ENCODE assay signal across 19 cellular contexts in the genomic region with DNA sequence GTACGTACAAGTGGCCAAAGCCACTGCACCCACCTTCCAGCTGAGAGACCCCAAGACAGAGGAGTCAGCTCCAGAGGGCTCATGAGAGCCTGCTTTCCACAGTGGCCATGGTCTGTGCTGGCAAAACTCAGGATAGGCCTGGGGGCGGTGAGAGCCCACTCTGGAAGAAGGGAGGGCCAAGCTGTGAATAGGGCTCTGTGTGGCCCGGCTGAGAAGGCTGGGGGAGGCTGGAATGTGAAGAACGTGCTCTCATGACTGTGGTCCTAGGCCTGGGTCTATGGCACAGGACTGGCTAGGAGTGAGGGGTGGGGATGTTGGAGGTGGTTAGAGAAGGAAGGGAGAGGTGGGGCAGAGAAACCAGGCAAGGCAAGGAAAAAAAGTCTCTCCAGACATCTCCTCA. TPM values are rescaled to one million over a fixed set of nuclear protein-coding genes. Genes with fewer than 3 reads are reported as not detected.
DNase-seq lines count a peak whose midpoint lies in the region; ATAC-seq and TF ChIP-seq lines count a peak whose summit lies in the region.
"Had no signal": no experiment of that assay in that cellular context is flagged by ENCODE, and none has a peak within 500 bp of the region (broad histone marks: within the 10 kb centered on the region; RNA-seq: fewer than 3 reads in every experiment).

No MANE protein-coding gene starts in this region.

- no peak overlapping the region for H2AK5ac ChIP-seq in trophoblast cell (ENCODE audit: low read length)

- H3K9me3 Mint-ChIP-seq in CD4-positive, alpha-beta T cell = no peaks in the 10 kb centered on the region
- H3K9me3 Mint-ChIP-seq: GM23338 had no signal

- H3K4me1 Mint-ChIP-seq in CD4-positive, alpha-beta T cell (ENCODE audit: low read depth) = no peaks in the 10 kb centered on the region
- H3K4me1 Mint-ChIP-seq: CD4-positive, CD25-positive, alpha-beta regulatory T cell had no signal

- no peak overlapping the region for H3K9ac ChIP-seq in trophoblast cell (ENCODE audit: low read length)

- H3K79me1 ChIP-seq in trophoblast cell (ENCODE audit: low read length) = peaks cover 15% of the 10 kb centered on the region

- no peak overlapping the region for H3K4me3 Mint-ChIP-seq in CD4-positive, alpha-beta T cell
- H3K4me3 Mint-ChIP-seq: CD4-positive, CD25-positive, alpha-beta regulatory T cell; GM23338 had no signal

- no peak overlapping the region for H4K8ac ChIP-seq in trophoblast cell (ENCODE audit: low read depth, low read length)

- H3K4ac ChIP-seq in trophoblast cell (ENCODE audit: low read depth, low read length) = no peak overlapping the region

- H3K27me3 Mint-ChIP-seq in CD4-positive, alpha-beta T cell = peaks cover 4% of the 10 kb centered on the region
- H3K27me3 Mint-ChIP-seq: CD4-positive, CD25-positive, alpha-beta regulatory T cell had no signal

- H3K27ac ChIP-seq in SJCRH30 (peak overlapping the region; percentile 96), trophoblast cell (ENCODE audit: low read depth, low read length) (no peak overlapping the region), Peyer's patch (no peak overlapping the region)
- H3K27ac ChIP-seq in CD4-positive, alpha-beta T cell (ENCODE audit: low read depth, low read length) = no peak overlapping the region
- H3K27ac ChIP-seq: HL-60 had no signal

- no peak overlapping the region for H2AFZ ChIP-seq in trophoblast cell (ENCODE audit: insufficient read depth, low read length, poor library complexity)
- H2AFZ ChIP-seq: GM23338 had no signal

- POLR2A ChIA-PET in CD4-positive, alpha-beta T cell (lab: Charles Lee) = no interaction called here

- no peak overlapping the region for H3K14ac ChIP-seq in trophoblast cell (ENCODE audit: low read length)

- CTCF ChIA-PET in CD4-positive, alpha-beta T cell (lab: Charles Lee) = no interaction called here

- no peak overlapping the region for H3K4me3 ChIP-seq in SJCRH30
- no peak overlapping the region for H3K4me3 ChIP-seq in trophoblast cell (ENCODE audit: low read depth, low read length)
- H3K4me3 ChIP-seq in Peyer's patch = no peak overlapping the region
- H3K4me3 ChIP-seq: GM23338, K562 had no signal

- no peak overlapping the region for H4K12ac ChIP-seq in trophoblast cell (ENCODE audit: low read depth, low read length)

- ATAC-seq in CD4-positive, alpha-beta T cell (ENCODE audit: poor library complexity) = no peak
- ATAC-seq: GM23338, K562 had no signal

- no peaks in the 10 kb centered on the region for H3K27me3 ChIP-seq in SJCRH30
- H3K27me3 ChIP-seq in trophoblast cell (ENCODE audit: insufficient read depth, low read length) = no peaks in the 10 kb centered on the region
- H3K27me3 ChIP-seq in CD4-positive, alpha-beta T cell (ENCODE audit: control insufficient read depth, insufficient read depth, low read length) = no peaks in the 10 kb centered on the region
- H3K27me3 ChIP-seq in Peyer's patch = no peaks in the 10 kb centered on the region
- H3K27me3 ChIP-seq: BE2C had no signal

- H3K9me3 ChIP-seq in SJCRH30 (replicated peaks) (no peaks in the 10 kb centered on the region), trophoblast cell (ENCODE audit: insufficient read depth, low read depth, low read length) (no peaks in the 10 kb centered on the region), Peyer's patch (no peaks in the 10 kb centered on the region)
- no peaks in the 10 kb centered on the region for H3K9me3 ChIP-seq in CD4-positive, alpha-beta T cell (ENCODE audit: control insufficient read depth, low read length)
- H3K9me3 ChIP-seq: BE2C had no signal

- H3K79me2 ChIP-seq in trophoblast cell (ENCODE audit: control insufficient read depth, insufficient read depth, low read length, poor library complexity) = no peaks in the 10 kb centered on the region

- no peaks in the 10 kb centered on the region for H3K36me3 ChIP-seq in SJCRH30
- no peaks in the 10 kb centered on the region for H3K36me3 ChIP-seq in trophoblast cell (ENCODE audit: control insufficient read depth in 1 of 2, insufficient read depth in 2 of 2, low read length in 2 of 2)
- H3K36me3 ChIP-seq in Peyer's patch = no peaks in the 10 kb centered on the region
- H3K36me3 ChIP-seq: BE2C had no signal

- H2BK5ac ChIP-seq in trophoblast cell (ENCODE audit: low read depth, low read length, poor library complexity) = no peak overlapping the region

- no peak overlapping the region for H3K23ac ChIP-seq in trophoblast cell (ENCODE audit: low read length)

- no CpG with 5 or more reads among the region's 4 CpGs for WGBS in trophoblast cell (ENCODE audit: extremely low coverage, insufficient coverage, insufficient read length)

- no peak for TF ChIP-seq CTCF in CD4-positive, alpha-beta T cell (IDR thresholded peaks at IDR 0.05)
- no peak for TF ChIP-seq CTCF in Peyer's patch (IDR thresholded peaks at IDR 0.05)

- H3K36me3 Mint-ChIP-seq in CD4-positive, alpha-beta T cell (ENCODE audit: low read depth) = no peaks in the 10 kb centered on the region
- H3K36me3 Mint-ChIP-seq: CD4-positive, CD25-positive, alpha-beta regulatory T cell had no signal

- no peak overlapping the region for H3K27ac Mint-ChIP-seq in CD4-positive, alpha-beta T cell
- H3K27ac Mint-ChIP-seq: CD4-positive, CD25-positive, alpha-beta regulatory T cell; GM23338 had no signal

- H2BK120ac ChIP-seq in trophoblast cell (ENCODE audit: insufficient read depth, low read length, poor library complexity) = no peak overlapping the region

- intact Hi-C loops in cardiac septum (cut with DNase I) = no loop called here
- intact Hi-C loops in CD4-positive, alpha-beta T cell (cut with DNase I, micrococcal nuclease) = no loop called here

- H4K91ac ChIP-seq in trophoblast cell (ENCODE audit: low read depth, low read length) = peak overlapping the region; percentile 39

- no peak overlapping the region for H3K4me2 ChIP-seq in trophoblast cell (ENCODE audit: low read length)
- H3K4me2 ChIP-seq: GM23338 had no signal

- H3K4me1 ChIP-seq in SJCRH30 (peaks cover 42% of the 10 kb centered on the region), trophoblast cell (ENCODE audit: control insufficient read depth in 1 of 2, insufficient read depth in 2 of 2, low read length in 2 of 2) (peaks cover 10 to 18% of the 10 kb centered on the region in 2 experiments), Peyer's patch (no peaks in the 10 kb centered on the region)
- H3K4me1 ChIP-seq: BE2C had no signal

- H3K18ac ChIP-seq in trophoblast cell (ENCODE audit: low read length) = no peak overlapping the region

- H2BK12ac ChIP-seq in trophoblast cell (ENCODE audit: low read length) = peak overlapping the region; percentile 5

- TF ChIP-seq POLR2A in Peyer's patch (IDR thresholded peaks at IDR 0.05) = no peak

- DNase-seq in SJCRH30 (no peak), foreskin melanocyte (peak; percentile 65), trophoblast cell (no peak), cardiac septum (ENCODE audit: low spot score) (no peak), glomerular visceral epithelial cell (ENCODE audit: extremely low spot score) (no peak), Peyer's patch (no peak)
- no peak for DNase-seq in CD4-positive, alpha-beta T cell
- DNase-seq: ACHN; BE2C; C1 segment of cervical spinal cord; Calu3; CD4-positive, CD25-positive, alpha-beta regulatory T cell; DND-41; EL; HCEC 1CT; IMR-90 had no signal

RNA-seq across cellular contexts. Expression of gene STARD8, which starts 13.3 kb away (rescaled TPM):
- 9.2 and 9.7 TPM in 2 replicates for total RNA-seq in SJCRH30 (2014; rRNA removed; shearing (Covaris generic))
- polyA plus RNA-seq in trophoblast cell (2013) = 2.8 and 2.9 TPM in 2 replicates
- total RNA-seq in cardiac septum (6.5 TPM), Peyer's patch (1 to 10 TPM in 3 of 4 donors, under 1 TPM in 1; 0.70 to 5.0 (median 4.1) TPM)
- under 1 TPM; 0.22 to 0.25 TPM for total RNA-seq in CD4-positive, alpha-beta T cell
